In genomic region chr1:236642763-236643162, GRCh38 we compare ENCODE assay signal across 2 cellular contexts.
TF ChIP-seq lines count a peak whose summit lies in the region.

No MANE protein-coding gene starts in this region.

TF ChIP-seq in GM23338, 12 proteins besides CTCF, POLR2A, EP300 and RAD21:
- no peak for TF ChIP-seq ZNF114 (CRISPR knock-in tag; IDR thresholded peaks at IDR 0.05)
- TF ChIP-seq REST (IDR thresholded peaks at IDR 0.05; ENCODE audit: unreplicated experiment): no peak
- TF ChIP-seq ETS1 (IDR thresholded peaks at IDR 0.05): no peak
- TF ChIP-seq NANOG (IDR thresholded peaks at IDR 0.05; ENCODE audit: borderline replicate concordance): no peak
- no peak for TF ChIP-seq ZNF462 (CRISPR knock-in tag; IDR thresholded peaks at IDR 0.05)
- no peak for TF ChIP-seq EZH2 (IDR thresholded peaks at IDR 0.05; ENCODE audit: low read depth, unreplicated experiment)
- TF ChIP-seq CREB1 (CRISPR knock-in tag; IDR thresholded peaks at IDR 0.05; ENCODE audit: low read depth): no peak
- TF ChIP-seq POLR2AphosphoS5 (IDR thresholded peaks at IDR 0.05; ENCODE audit: low read depth): no peak
- no peak for TF ChIP-seq STAT1 (IDR thresholded peaks at IDR 0.05; ENCODE audit: unreplicated experiment)
- no peak for TF ChIP-seq EZH2phosphoT487 (IDR thresholded peaks at IDR 0.05; ENCODE audit: unreplicated experiment)
- TF ChIP-seq JUNB (IDR thresholded peaks at IDR 0.05; ENCODE audit: unreplicated experiment): no peak
- TF ChIP-seq ZNF331 (CRISPR knock-in tag; IDR thresholded peaks at IDR 0.05; ENCODE audit: low read depth): no peak
TF ChIP-seq in GM23338: peak in this region for 0.

TF ChIP-seq in K562, 482 proteins besides CTCF, POLR2A, EP300 and RAD21:
- TF ChIP-seq ZNF212 (CRISPR knock-in tag; IDR thresholded peaks at IDR 0.05): no peak
- TF ChIP-seq, protein P1, sequence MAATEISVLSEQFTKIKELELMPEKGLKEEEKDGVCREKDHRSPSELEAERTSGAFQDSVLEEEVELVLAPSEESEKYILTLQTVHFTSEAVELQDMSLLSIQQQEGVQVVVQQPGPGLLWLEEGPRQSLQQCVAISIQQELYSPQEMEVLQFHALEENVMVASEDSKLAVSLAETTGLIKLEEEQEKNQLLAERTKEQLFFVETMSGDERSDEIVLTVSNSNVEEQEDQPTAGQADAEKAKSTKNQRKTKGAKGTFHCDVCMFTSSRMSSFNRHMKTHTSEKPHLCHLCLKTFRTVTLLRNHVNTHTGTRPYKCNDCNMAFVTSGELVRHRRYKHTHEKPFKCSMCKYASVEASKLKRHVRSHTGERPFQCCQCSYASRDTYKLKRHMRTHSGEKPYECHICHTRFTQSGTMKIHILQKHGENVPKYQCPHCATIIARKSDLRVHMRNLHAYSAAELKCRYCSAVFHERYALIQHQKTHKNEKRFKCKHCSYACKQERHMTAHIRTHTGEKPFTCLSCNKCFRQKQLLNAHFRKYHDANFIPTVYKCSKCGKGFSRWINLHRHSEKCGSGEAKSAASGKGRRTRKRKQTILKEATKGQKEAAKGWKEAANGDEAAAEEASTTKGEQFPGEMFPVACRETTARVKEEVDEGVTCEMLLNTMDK (IDR thresholded peaks at IDR 0.05; ENCODE audit: borderline replicate concordance, insufficient read depth, low read depth, low read length, poor library complexity, severe bottlenecking): peak; percentile 71
TF ChIP-seq in K562: peak in this region for 1.
